In the genomic region with DNA sequence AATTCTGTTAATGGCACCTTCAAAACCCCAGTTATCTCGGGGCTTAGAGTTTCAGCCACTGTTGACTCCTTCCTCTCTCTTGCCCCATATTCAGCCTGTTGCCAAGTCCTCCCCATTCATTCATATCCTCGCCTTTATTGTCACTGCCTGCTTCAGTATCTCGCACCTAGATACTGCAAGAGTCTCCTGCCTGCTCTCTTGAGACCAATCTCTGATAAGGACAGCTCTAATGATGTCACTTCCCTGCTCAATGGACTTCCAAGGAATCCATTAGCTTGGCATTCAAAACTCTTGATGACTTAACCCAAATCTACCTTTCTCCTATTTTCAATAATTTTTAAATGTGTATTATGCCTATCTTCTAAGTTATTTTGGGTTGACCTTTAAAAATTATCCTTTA, we compare ENCODE assay signal across 8 cellular contexts. TPM values are rescaled to one million over a fixed set of nuclear protein-coding genes. Genes with fewer than 3 reads are reported as not detected.
DNase-seq lines count a peak whose midpoint lies in the region; ATAC-seq and TF ChIP-seq lines count a peak whose summit lies in the region.

No MANE protein-coding gene starts in this region.

- no peaks in the 10 kb centered on the region for H3K9me3 Mint-ChIP-seq in dendritic cell treated with granulocyte-macrophage colony-stimulating factor and Interleukin-4, amounts not matched to agents 40 ng/mL and 50 ng/mL, for 4 days
- H3K9me3 Mint-ChIP-seq in nephron, result peaks cover 15% of the 10 kb centered on the region

- intact Hi-C loops in dendritic cell treated with granulocyte-macrophage colony-stimulating factor and Interleukin-4, amounts not matched to agents 40 ng/mL and 50 ng/mL, for 4 days (cut with micrococcal nuclease), result loop anchor here (10.0 kb wide), 1 partner anchor 48 kb away; no protein-coding TSS in a partner anchor

- peak overlapping the region; percentile 82 to 94 (median 88); a peak in 18 of 22 replicates for H3K9ac ChIP-seq in BLaER1 treated with 17β-estradiol and CSF1 and Interleukin-3, amounts not matched to agents 10 nM and 100 nM

- DNase-seq in MG63, result no peak
- DNase-seq in DMS 273 (lab: John Stamatoyannopoulos, UW; ENCODE audit: unreplicated experiment), result no peak
- DNase-seq in NCI-H146 treated with DMSO at 0.1 percent for 48 hours (lab: John Stamatoyannopoulos, UW; ENCODE audit: unreplicated experiment), result no peak

- no peaks in the 10 kb centered on the region for H3K27me3 Mint-ChIP-seq in dendritic cell treated with granulocyte-macrophage colony-stimulating factor and Interleukin-4, amounts not matched to agents 40 ng/mL and 50 ng/mL, for 4 days
- H3K27me3 Mint-ChIP-seq in nephron (ENCODE audit: low read depth), result no peaks in the 10 kb centered on the region

- H3K4me3 ChIP-seq in BLaER1 treated with 17β-estradiol and CSF1 and Interleukin-3, amounts not matched to agents 10 nM and 100 nM, result peak overlapping the region; percentile 61 to 79 (median 71)
- peak overlapping the region; percentile 78 for H3K4me3 ChIP-seq in MG63

- H3K4me1 Mint-ChIP-seq in dendritic cell treated with granulocyte-macrophage colony-stimulating factor and Interleukin-4, amounts not matched to agents 40 ng/mL and 50 ng/mL, for 4 days (ENCODE audit: low read depth), result peaks cover 10% of the 10 kb centered on the region
- H3K4me1 Mint-ChIP-seq in nephron, result peaks cover 10% of the 10 kb centered on the region

- peaks cover 0 to 13% (median 7%) of the 10 kb centered on the region in 11 experiments; a peak in 9 of 22 replicates for H3K9me3 ChIP-seq in BLaER1 treated with 17β-estradiol and CSF1 and Interleukin-3, amounts not matched to agents 10 nM and 100 nM (replicated peaks in 1 of 11)
- H3K9me3 ChIP-seq in MG63, result no peaks in the 10 kb centered on the region

- peaks cover 0 to 15% (median 4%) of the 10 kb centered on the region in 11 experiments; a peak in 8 of 22 replicates for H3K36me3 ChIP-seq in BLaER1 treated with 17β-estradiol and CSF1 and Interleukin-3, amounts not matched to agents 10 nM and 100 nM
- peaks cover 5% of the 10 kb centered on the region for H3K36me3 ChIP-seq in MG63

- H4K20me1 ChIP-seq in BLaER1 treated with 17β-estradiol and CSF1 and Interleukin-3, amounts not matched to agents 10 nM and 100 nM, result peaks cover 0 to 28% (median 10%) of the 10 kb centered on the region in 11 experiments; a peak in 17 of 22 replicates

- no peaks in the 10 kb centered on the region for H3K27me3 ChIP-seq in BLaER1 treated with 17β-estradiol and CSF1 and Interleukin-3, amounts not matched to agents 10 nM and 100 nM
- H3K27me3 ChIP-seq in MG63, result no peaks in the 10 kb centered on the region

- ATAC-seq in HG03108 (IDR thresholded peaks at IDR 0.05; ENCODE audit: unreplicated experiment) (no peak), GM18517 (IDR thresholded peaks at IDR 0.05; ENCODE audit: unreplicated experiment) (no peak)

- TF ChIP-seq CTCF in nephron (IDR thresholded peaks at IDR 0.05; ENCODE audit: unreplicated experiment in 3 of 3), result no peak

- peak overlapping the region; percentile 54 to 78 (median 72) for H3K4me2 ChIP-seq in BLaER1 treated with 17β-estradiol and CSF1 and Interleukin-3, amounts not matched to agents 10 nM and 100 nM

- H3K27ac ChIP-seq in BLaER1 treated with 17β-estradiol and CSF1 and Interleukin-3, amounts not matched to agents 10 nM and 100 nM, result peak overlapping the region in 4 of 11 experiments; percentile 5 to 88 (median 57); a peak in 1 of 22 replicates

- H3K27ac Mint-ChIP-seq in dendritic cell treated with granulocyte-macrophage colony-stimulating factor and Interleukin-4, amounts not matched to agents 40 ng/mL and 50 ng/mL, for 4 days, result peak overlapping the region; percentile 98
- peak overlapping the region; percentile 83 to 91 (median 88) for H3K27ac Mint-ChIP-seq in nephron

- peak overlapping the region; percentile 95 for H3K4me3 Mint-ChIP-seq in dendritic cell treated with granulocyte-macrophage colony-stimulating factor and Interleukin-4, amounts not matched to agents 40 ng/mL and 50 ng/mL, for 4 days
- peak overlapping the region; percentile 84 to 90 (median 90) for H3K4me3 Mint-ChIP-seq in nephron

- peaks cover 15% of the 10 kb centered on the region for H3K36me3 Mint-ChIP-seq in dendritic cell treated with granulocyte-macrophage colony-stimulating factor and Interleukin-4, amounts not matched to agents 40 ng/mL and 50 ng/mL, for 4 days (ENCODE audit: low read depth)
- H3K36me3 Mint-ChIP-seq in nephron (ENCODE audit: low read depth), result no peaks in the 10 kb centered on the region

- peaks cover 11 to 25% (median 18%) of the 10 kb centered on the region in 10 experiments for H3K4me1 ChIP-seq in BLaER1 treated with 17β-estradiol and CSF1 and Interleukin-3, amounts not matched to agents 10 nM and 100 nM

RNA-seq across cellular contexts. Expression of a gene that starts 1.1 kb away (rescaled TPM):
- total RNA-seq in MG63 (2014; rRNA removed; shearing (Covaris generic); ENCODE audit: low replicate concordance), result 41.4 and 43.6 TPM in 2 replicates

RNA-seq across cellular contexts. Expression of a gene that starts 8.0 kb away (rescaled TPM):
- total RNA-seq in MG63 (2014; rRNA removed; shearing (Covaris generic); ENCODE audit: low replicate concordance), result 50.8 and 60.2 TPM in 2 replicates

RNA-seq across cellular contexts. Expression of a gene that starts 33.0 kb away (rescaled TPM):
- 7.4 and 10.1 TPM in 2 replicates for total RNA-seq in MG63 (2014; rRNA removed; shearing (Covaris generic); ENCODE audit: low replicate concordance)
